In genomic region chr6:43877463-43878126, GRCh38 we compare ENCODE assay signal across 1 cellular context.
A peak's percentile ranks its signal among the peaks of the same experiment; 100 is the strongest.
TF ChIP-seq lines count a peak whose summit lies in the region.

No MANE protein-coding gene starts in this region.

TF ChIP-seq in K562, 482 proteins besides CTCF, POLR2A, EP300 and RAD21 (continued from another document and continues in another):
- TF ChIP-seq HSF4 (CRISPR knock-in tag; IDR thresholded peaks at IDR 0.05; ENCODE audit: borderline replicate concordance) (no peak; the same call in 1 of the 2 replicates), ZNF778 (CRISPR knock-in tag; IDR thresholded peaks at IDR 0.05) (no peak), ZBTB9 (CRISPR knock-in tag; IDR thresholded peaks at IDR 0.05) (no peak), SAFB2 (IDR thresholded peaks at IDR 0.05; ENCODE audit: borderline replicate concordance, low read depth, low read length, severe bottlenecking) (no peak), BCL6 (CRISPR knock-in tag; IDR thresholded peaks at IDR 0.05) (no peak), ZNF23 (CRISPR knock-in tag; IDR thresholded peaks at IDR 0.05) (no peak), TCF7L2 (IDR thresholded peaks at IDR 0.05; ENCODE audit: low read depth, low read length) (peak; percentile 78), NKRF (IDR thresholded peaks at IDR 0.05; ENCODE audit: borderline replicate concordance) (no peak), HNRNPK (IDR thresholded peaks at IDR 0.05; ENCODE audit: low read depth, low read length, poor library complexity, severe bottlenecking) (no peak), ZBTB12 (CRISPR knock-in tag; IDR thresholded peaks at IDR 0.05) (no peak), ARID1B (IDR thresholded peaks at IDR 0.05) (peak; percentile 77; the same call in 1 of the 2 replicates), TAL1 (IDR thresholded peaks at IDR 0.05) (peak; percentile 46; the same call in 1 of the 2 replicates), RBM39 (optimal IDR thresholded peaks at IDR 0.05; ENCODE audit: low read depth, low read length) (no peak), ZNF431 (CRISPR knock-in tag; IDR thresholded peaks at IDR 0.05) (no peak), SLC30A9 (CRISPR knock-in tag; IDR thresholded peaks at IDR 0.05) (no peak), ILK (tag; IDR thresholded peaks at IDR 0.05; ENCODE audit: borderline replicate concordance, low read depth) (no peak), MXI1 (IDR thresholded peaks at IDR 0.05; ENCODE audit: low read depth, low read length) (no peak), ZNF140 (CRISPR knock-in tag; IDR thresholded peaks at IDR 0.05) (no peak), RBM22 (IDR thresholded peaks at IDR 0.05; ENCODE audit: low read depth, low read length, poor library complexity, severe bottlenecking) (no peak), ZNF324 (CRISPR knock-in tag; IDR thresholded peaks at IDR 0.05) (no peak), ETV1 (tag; conservative IDR thresholded peaks at IDR 0.05; ENCODE audit: low read depth) (0 out of 2 replicates have a peak, but pooled peaks have one; percentile 6), ZHX1 (conservative IDR thresholded peaks at IDR 0.05; ENCODE audit: low read length) (no peak), ZNF79 (CRISPR knock-in tag; IDR thresholded peaks at IDR 0.05; ENCODE audit: low read depth) (no peak), NRF1 (conservative IDR thresholded peaks at IDR 0.05 in 1 of 2, IDR thresholded peaks at IDR 0.05 in 1 of 2) (no peak), ZNF507 (tag; conservative IDR thresholded peaks at IDR 0.05) (no peak), MEF2A (IDR thresholded peaks at IDR 0.05; ENCODE audit: control insufficient read depth, low read depth, low read length) (no peak), E2F8 (IDR thresholded peaks at IDR 0.05; ENCODE audit: low read depth, partially characterized antibody) (no peak), NFE2L1 (tag; IDR thresholded peaks at IDR 0.05; ENCODE audit: borderline replicate concordance, low read depth) (no peak), SMC3 (conservative IDR thresholded peaks at IDR 0.05; ENCODE audit: insufficient read depth, low read depth, low read length) (no peak), SMARCE1 (IDR thresholded peaks at IDR 0.05) (no peak), ZNF512 (tag; IDR thresholded peaks at IDR 0.05) (no peak), NFIX (CRISPR knock-in tag; IDR thresholded peaks at IDR 0.05; ENCODE audit: low read depth) (no peak), ZNF639 (CRISPR knock-in tag; conservative IDR thresholded peaks at IDR 0.05 in 1 of 2, IDR thresholded peaks at IDR 0.05 in 1 of 2) (no peak), HDAC2 (IDR thresholded peaks at IDR 0.05) (no peak), ATF3 (IDR thresholded peaks at IDR 0.05) (no peak), ATF3 (CRISPR knock-in tag; conservative IDR thresholded peaks at IDR 0.05) (no peak), DIDO1 (tag; IDR thresholded peaks at IDR 0.05; ENCODE audit: low read depth) (0 out of 2 replicates have a peak, but pooled peaks have one; percentile 44), TBL1XR1 (IDR thresholded peaks at IDR 0.05; ENCODE audit: low read length in 2 of 2) (0 out of 4 replicates have a peak, but pooled peaks of 1 of the 2 experiments have one; percentile 33), CHD1 (IDR thresholded peaks at IDR 0.05; ENCODE audit: low read length) (no peak), PCBP1 (IDR thresholded peaks at IDR 0.05; ENCODE audit: low read depth, low read length, poor library complexity, severe bottlenecking) (no peak), ZFP1 (CRISPR knock-in tag; IDR thresholded peaks at IDR 0.05) (no peak), ZNF561 (CRISPR knock-in tag; conservative IDR thresholded peaks at IDR 0.05) (no peak), CBFB (CRISPR knock-in tag; IDR thresholded peaks at IDR 0.05) (no peak)
- TF ChIP-seq, protein P1, sequence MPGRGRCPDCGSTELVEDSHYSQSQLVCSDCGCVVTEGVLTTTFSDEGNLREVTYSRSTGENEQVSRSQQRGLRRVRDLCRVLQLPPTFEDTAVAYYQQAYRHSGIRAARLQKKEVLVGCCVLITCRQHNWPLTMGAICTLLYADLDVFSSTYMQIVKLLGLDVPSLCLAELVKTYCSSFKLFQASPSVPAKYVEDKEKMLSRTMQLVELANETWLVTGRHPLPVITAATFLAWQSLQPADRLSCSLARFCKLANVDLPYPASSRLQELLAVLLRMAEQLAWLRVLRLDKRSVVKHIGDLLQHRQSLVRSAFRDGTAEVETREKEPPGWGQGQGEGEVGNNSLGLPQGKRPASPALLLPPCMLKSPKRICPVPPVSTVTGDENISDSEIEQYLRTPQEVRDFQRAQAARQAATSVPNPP (IDR thresholded peaks at IDR 0.05; ENCODE audit: borderline replicate concordance, insufficient read depth, insufficient read length): no peak
- TF ChIP-seq, protein P2, sequence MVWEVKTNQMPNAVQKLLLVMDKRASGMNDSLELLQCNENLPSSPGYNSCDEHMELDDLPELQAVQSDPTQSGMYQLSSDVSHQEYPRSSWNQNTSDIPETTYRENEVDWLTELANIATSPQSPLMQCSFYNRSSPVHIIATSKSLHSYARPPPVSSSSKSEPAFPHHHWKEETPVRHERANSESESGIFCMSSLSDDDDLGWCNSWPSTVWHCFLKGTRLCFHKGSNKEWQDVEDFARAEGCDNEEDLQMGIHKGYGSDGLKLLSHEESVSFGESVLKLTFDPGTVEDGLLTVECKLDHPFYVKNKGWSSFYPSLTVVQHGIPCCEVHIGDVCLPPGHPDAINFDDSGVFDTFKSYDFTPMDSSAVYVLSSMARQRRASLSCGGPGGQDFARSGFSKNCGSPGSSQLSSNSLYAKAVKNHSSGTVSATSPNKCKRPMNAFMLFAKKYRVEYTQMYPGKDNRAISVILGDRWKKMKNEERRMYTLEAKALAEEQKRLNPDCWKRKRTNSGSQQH (CRISPR knock-in tag; IDR thresholded peaks at IDR 0.05): no peak
